In the genomic region with DNA sequence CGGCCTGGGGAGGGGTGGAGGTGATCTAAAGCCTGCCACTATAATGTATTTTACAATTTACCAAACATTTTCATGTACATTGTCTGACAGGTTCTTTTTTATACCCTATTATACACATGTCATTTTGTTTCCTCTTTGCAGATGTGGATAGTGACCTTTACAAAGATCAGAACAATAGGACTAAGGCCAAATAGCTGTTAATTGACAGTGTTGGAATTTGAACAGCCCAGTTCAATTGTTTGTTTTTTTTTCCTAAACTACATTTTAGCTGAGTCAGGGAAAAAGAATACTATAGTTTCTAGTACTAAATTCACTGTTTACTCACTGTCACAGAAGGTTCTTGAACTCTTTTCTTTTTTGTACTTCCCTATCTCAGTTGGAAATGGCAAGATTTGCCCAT, we compare ENCODE assay signal across 31 cellular contexts.
"Had no signal": no experiment of that assay in that cellular context is flagged by ENCODE, and none has a peak within 500 bp of the region (broad histone marks: within the 10 kb centered on the region; RNA-seq: fewer than 3 reads in every experiment).

No MANE protein-coding gene starts in this region.

- H3K36me3 ChIP-seq: ovary, prostate gland had no signal

- H3K9me3 ChIP-seq: esophagus muscularis mucosa, heart right ventricle, left ventricle myocardium inferior, ovary, prostate gland, stomach, thyroid gland, upper lobe of left lung, vagina had no signal

- H3K27me3 ChIP-seq: brain microvascular endothelial cell, esophagus muscularis mucosa, foreskin keratinocyte, heart right ventricle, ovary, stomach, thyroid gland, upper lobe of left lung, vagina had no signal

- H3K9me3 Mint-ChIP-seq: activated CD4-positive, alpha-beta memory T cell treated with anti-CD3 and anti-CD28 coated beads for 36 hours; activated CD4-positive, alpha-beta T cell treated with anti-CD3 and anti-CD28 coated beads, Interleukin-2, amount 10 ng/mL, durations not matched to agents 24 days and 14 days; activated naive CD4-positive, alpha-beta T cell treated with anti-CD3 and anti-CD28 coated beads, Interleukin-2, amount 10 ng/mL, durations not matched to agents 7 days and 5 days; activated naive CD8-positive, alpha-beta T cell treated with anti-CD3 and anti-CD28 coated beads, Interleukin-2, amount 10 ng/mL, durations not matched to agents 7 days and 5 days; activated T-helper 1 cell treated with anti-CD3 and anti-CD28 coated beads, Interleukin-12 subunit alpha, Interleukin-12 subunit beta, Interleukin-2, Interleukin-4 antibody, amounts not matched to agents 30 ng/mL and 10 ng/mL and 1 ng/mL, durations not matched to agents 14 hours and 24 hours and 36 hours; naive B cell; nephron progenitor cell; stimulated activated memory B cell treated with anti-CD40 and anti-IgM and Interleukin-4, amounts not matched to agents 10 μg/mL and 1 μg/mL and 100 μg/mL, for 72 hours had no signal

- H3K4me3 ChIP-seq: coronary artery, esophagus muscularis mucosa, heart right ventricle, left ventricle myocardium inferior, ovary, prostate gland, smooth muscle cell, stomach, thyroid gland, upper lobe of left lung, vagina had no signal

- H3K4me3 Mint-ChIP-seq: activated CD4-positive, alpha-beta memory T cell treated with anti-CD3 and anti-CD28 coated beads for 36 hours; activated CD4-positive, alpha-beta T cell treated with anti-CD3 and anti-CD28 coated beads, Interleukin-2, amount 10 ng/mL, durations not matched to agents 24 days and 14 days; activated naive CD4-positive, alpha-beta T cell treated with anti-CD3 and anti-CD28 coated beads, Interleukin-2, amount 10 ng/mL, durations not matched to agents 7 days and 5 days; activated naive CD8-positive, alpha-beta T cell treated with anti-CD3 and anti-CD28 coated beads, Interleukin-2, amount 10 ng/mL, durations not matched to agents 7 days and 5 days; activated T-helper 1 cell treated with anti-CD3 and anti-CD28 coated beads, Interleukin-12 subunit alpha, Interleukin-12 subunit beta, Interleukin-2, Interleukin-4 antibody, amounts not matched to agents 30 ng/mL and 10 ng/mL and 1 ng/mL, durations not matched to agents 14 hours and 24 hours and 36 hours; naive B cell; nephron progenitor cell; stimulated activated memory B cell treated with anti-CD40 and anti-IgM and Interleukin-4, amounts not matched to agents 10 μg/mL and 1 μg/mL and 100 μg/mL, for 72 hours had no signal

- H3K27me3 Mint-ChIP-seq: activated CD4-positive, alpha-beta memory T cell treated with anti-CD3 and anti-CD28 coated beads for 36 hours; activated CD4-positive, alpha-beta T cell treated with anti-CD3 and anti-CD28 coated beads, Interleukin-2, amount 10 ng/mL, durations not matched to agents 24 days and 14 days; activated naive CD4-positive, alpha-beta T cell treated with anti-CD3 and anti-CD28 coated beads, Interleukin-2, amount 10 ng/mL, durations not matched to agents 7 days and 5 days; activated naive CD8-positive, alpha-beta T cell treated with anti-CD3 and anti-CD28 coated beads, Interleukin-2, amount 10 ng/mL, durations not matched to agents 7 days and 5 days; naive B cell; stimulated activated memory B cell treated with anti-CD40 and anti-IgM and Interleukin-4, amounts not matched to agents 10 μg/mL and 1 μg/mL and 100 μg/mL, for 72 hours had no signal

- ATAC-seq: foreskin keratinocyte; heart right ventricle; stimulated activated memory B cell treated with anti-CD40 and anti-IgM and Interleukin-4, amounts not matched to agents 10 μg/mL and 1 μg/mL and 100 μg/mL, for 72 hours had no signal

- DNase-seq: activated CD4-positive, alpha-beta memory T cell treated with anti-CD3 and anti-CD28 coated beads for 36 hours; activated CD4-positive, alpha-beta T cell treated with anti-CD3 and anti-CD28 coated beads, Interleukin-2, amount 10 ng/mL, durations not matched to agents 24 days and 14 days; activated CD4-positive, CD25-positive, alpha-beta regulatory T cell treated with anti-CD3 and anti-CD28 coated beads, Interleukin-2, amount 50 U/mL, for 72 hours; activated CD8-positive, alpha-beta memory T cell treated with anti-CD3 and anti-CD28 coated beads, Interleukin-2, amount 50 U/mL, for 4 hours; activated effector memory CD4-positive, alpha-beta T cell treated with anti-CD3 and anti-CD28 coated beads, Interleukin-2, amount 50 U/mL, for 16 hours; activated naive CD4-positive, alpha-beta T cell treated with anti-CD3 and anti-CD28 coated beads, Interleukin-2, amount 10 ng/mL, durations not matched to agents 7 days and 5 days; activated naive CD8-positive, alpha-beta T cell treated with anti-CD3 and anti-CD28 coated beads, Interleukin-2, amount 10 ng/mL, durations not matched to agents 7 days and 5 days; activated T-cell treated with anti-CD3 and anti-CD28 coated beads, Interleukin-2, amount 50 U/mL, for 1 hour; brain microvascular endothelial cell; foreskin keratinocyte; heart right ventricle; kidney glomerular epithelial cell; left ventricle myocardium inferior; mammary epithelial cell; naive B cell; nephron progenitor cell; ovary; stimulated activated CD4-positive, alpha-beta T cell treated with anti-CD3 and anti-CD28 coated beads, Interleukin-1b, Interleukin-23, amount 100 ng/mL, for 48 hours; stimulated activated CD4-positive, alpha-beta T cell treated with anti-CD3 and anti-CD28 coated beads, Interleukin-4, amount 100 ng/mL, for 4 hours; stimulated activated CD8-positive, alpha-beta memory T cell treated with anti-CD3 and anti-CD28 coated beads, Interleukin-4, amount 100 ng/mL, for 48 hours; stomach; T-helper 2 cell; thyroid gland had no signal

- H3K27ac ChIP-seq: brain microvascular endothelial cell, coronary artery, esophagus muscularis mucosa, foreskin keratinocyte, heart right ventricle, left ventricle myocardium inferior, ovary, prostate gland, stomach, thyroid gland, upper lobe of left lung, vagina had no signal

- H3K4me2 ChIP-seq: smooth muscle cell had no signal

- H3K27ac Mint-ChIP-seq: activated CD4-positive, alpha-beta memory T cell treated with anti-CD3 and anti-CD28 coated beads for 36 hours; activated CD4-positive, alpha-beta T cell treated with anti-CD3 and anti-CD28 coated beads, Interleukin-2, amount 10 ng/mL, durations not matched to agents 24 days and 14 days; activated naive CD4-positive, alpha-beta T cell treated with anti-CD3 and anti-CD28 coated beads, Interleukin-2, amount 10 ng/mL, durations not matched to agents 7 days and 5 days; activated naive CD8-positive, alpha-beta T cell treated with anti-CD3 and anti-CD28 coated beads, Interleukin-2, amount 10 ng/mL, durations not matched to agents 7 days and 5 days; activated T-helper 1 cell treated with anti-CD3 and anti-CD28 coated beads, Interleukin-12 subunit alpha, Interleukin-12 subunit beta, Interleukin-2, Interleukin-4 antibody, amounts not matched to agents 30 ng/mL and 10 ng/mL and 1 ng/mL, durations not matched to agents 14 hours and 24 hours and 36 hours; naive B cell; nephron progenitor cell; stimulated activated memory B cell treated with anti-CD40 and anti-IgM and Interleukin-4, amounts not matched to agents 10 μg/mL and 1 μg/mL and 100 μg/mL, for 72 hours had no signal

- H3K4me1 ChIP-seq: foreskin keratinocyte, prostate gland, stomach, upper lobe of left lung, vagina had no signal

- H3K4me1 Mint-ChIP-seq: activated CD4-positive, alpha-beta T cell treated with anti-CD3 and anti-CD28 coated beads, Interleukin-2, amount 10 ng/mL, durations not matched to agents 24 days and 14 days; activated naive CD4-positive, alpha-beta T cell treated with anti-CD3 and anti-CD28 coated beads, Interleukin-2, amount 10 ng/mL, durations not matched to agents 7 days and 5 days; activated naive CD8-positive, alpha-beta T cell treated with anti-CD3 and anti-CD28 coated beads, Interleukin-2, amount 10 ng/mL, durations not matched to agents 7 days and 5 days; naive B cell; nephron progenitor cell; stimulated activated memory B cell treated with anti-CD40 and anti-IgM and Interleukin-4, amounts not matched to agents 10 μg/mL and 1 μg/mL and 100 μg/mL, for 72 hours had no signal
